ENCODE assay signal across 1 cellular context in genomic region chr3:160402249-160403027, GRCh38.
TF ChIP-seq lines count a peak whose summit lies in the region.

No MANE protein-coding gene starts in this region.

TF ChIP-seq in K562, 482 proteins besides CTCF, POLR2A, EP300 and RAD21:
- TF ChIP-seq ZNF589 (CRISPR knock-in tag; IDR thresholded peaks at IDR 0.05; ENCODE audit: low read depth), result no peak
- no peak for TF ChIP-seq HMGN3 (IDR thresholded peaks at IDR 0.05; ENCODE audit: borderline replicate concordance, extremely low read depth, insufficient read length, low read depth, low read length)
- no peak for TF ChIP-seq DACH1 (IDR thresholded peaks at IDR 0.05; ENCODE audit: partially characterized antibody)
- no peak for TF ChIP-seq ETV5 (CRISPR knock-in tag; IDR thresholded peaks at IDR 0.05; ENCODE audit: low read depth)
- TF ChIP-seq POLR2H (tag; IDR thresholded peaks at IDR 0.05; ENCODE audit: low read depth), result no peak
- no peak for TF ChIP-seq USF1 (CRISPR knock-in tag; IDR thresholded peaks at IDR 0.05)
- no peak for TF ChIP-seq ZBTB8A (IDR thresholded peaks at IDR 0.05; ENCODE audit: partially characterized antibody)
- TF ChIP-seq HOXB6 (CRISPR knock-in tag; IDR thresholded peaks at IDR 0.05; ENCODE audit: borderline replicate concordance), result no peak
- no peak for TF ChIP-seq HCFC1 (IDR thresholded peaks at IDR 0.05; ENCODE audit: low read depth, low read length)
- no peak for TF ChIP-seq HSF4 (CRISPR knock-in tag; IDR thresholded peaks at IDR 0.05; ENCODE audit: borderline replicate concordance)
- no peak for TF ChIP-seq TCFL5 (CRISPR knock-in tag; conservative IDR thresholded peaks at IDR 0.05)
- TF ChIP-seq NR3C1 (CRISPR knock-in tag; IDR thresholded peaks at IDR 0.05), result no peak
